In genomic region chr17:78357177-78357586, GRCh38 we compare ENCODE assay signal across 8 cellular contexts. TPM values are rescaled to one million over a fixed set of nuclear protein-coding genes. Genes with fewer than 3 reads are reported as not detected.
A peak's percentile ranks its signal among the peaks of the same experiment; 100 is the strongest.
DNase-seq lines count a peak whose midpoint lies in the region; ATAC-seq and TF ChIP-seq lines count a peak whose summit lies in the region.

No MANE protein-coding gene starts in this region.

- peak overlapping the region; percentile 93 for H3K27ac Mint-ChIP-seq in CD8-positive, alpha-beta T cell
- H3K27ac Mint-ChIP-seq in naive thymus-derived CD4-positive, alpha-beta T cell, result peak overlapping the region; percentile 92 to 99 (median 96)

- CTCF ChIA-PET in CD8-positive, alpha-beta T cell (lab: Charles Lee), result interaction anchor here (0.6 to 6.5 kb wide), 6 partner anchors 9 to 64 kb away, joined by 3 to 52 read pairs (median 7); no protein-coding TSS in a partner anchor
- CTCF ChIA-PET in naive thymus-derived CD4-positive, alpha-beta T cell (lab: Charles Lee), result interaction anchor here (1.3 to 2.0 kb wide), 5 partner anchors 11 to 43 kb away, joined by 4 to 11 read pairs (median 5); no protein-coding TSS in a partner anchor

- POLR2A ChIA-PET in CD8-positive, alpha-beta T cell (lab: Charles Lee), result no interaction called here
- POLR2A ChIA-PET in naive thymus-derived CD4-positive, alpha-beta T cell (lab: Charles Lee), result interaction anchor here (1.4 to 1.5 kb wide), 2 partner anchors 22 to 105 kb away, joined by 4 to 6 read pairs; partner anchors contain the start of gene PGS1

- peak in 1 of 7 experiments; percentile 38 for DNase-seq in CD8-positive, alpha-beta T cell
- no peak for DNase-seq in epithelial cell of proximal tubule (ENCODE audit: low read depth)
- peak in 1 of 9 donors; percentile 47 for DNase-seq in naive thymus-derived CD4-positive, alpha-beta T cell
- DNase-seq in D341Med (ENCODE audit: low spot score), result no peak
- no peak for DNase-seq in NCI-H510A treated with DMSO at 0.1 percent for 48 hours (lab: John Stamatoyannopoulos, UW)
- DNase-seq in effector CD8-positive, alpha-beta T cell (lab: John Stamatoyannopoulos, UW), result no peak

- H3K9me3 ChIP-seq in CD8-positive, alpha-beta T cell (ENCODE audit: low read length), result no peaks in the 10 kb centered on the region
- no peaks in the 10 kb centered on the region for H3K9me3 ChIP-seq in naive thymus-derived CD4-positive, alpha-beta T cell (ENCODE audit: control insufficient read depth in 2 of 3, low read length in 3 of 3)

- peaks cover 59% of the 10 kb centered on the region for H3K4me1 Mint-ChIP-seq in CD8-positive, alpha-beta T cell (ENCODE audit: low read depth)
- peaks cover 29 to 69% (median 50%) of the 10 kb centered on the region in 7 donors for H3K4me1 Mint-ChIP-seq in naive thymus-derived CD4-positive, alpha-beta T cell

- H3K4me3 ChIP-seq in CD8-positive, alpha-beta T cell (ENCODE audit: low read depth, low read length), result peak overlapping the region; percentile 95
- H3K4me3 ChIP-seq in epithelial cell of proximal tubule (ENCODE audit: low read depth, low read length), result peak overlapping the region; percentile 93
- H3K4me3 ChIP-seq in naive thymus-derived CD4-positive, alpha-beta T cell (ENCODE audit: low read length), result peak overlapping the region; percentile 84

- H3K27me3 Mint-ChIP-seq in CD8-positive, alpha-beta T cell (ENCODE audit: low read depth), result no peaks in the 10 kb centered on the region
- no peaks in the 10 kb centered on the region for H3K27me3 Mint-ChIP-seq in naive thymus-derived CD4-positive, alpha-beta T cell

- peaks cover 60% of the 10 kb centered on the region for H3K4me1 ChIP-seq in CD8-positive, alpha-beta T cell (ENCODE audit: insufficient read depth, low read length)
- H3K4me1 ChIP-seq in naive thymus-derived CD4-positive, alpha-beta T cell (ENCODE audit: control insufficient read depth in 2 of 2, insufficient read depth in 2 of 2, low read length in 2 of 2), result peaks cover 55 to 58% of the 10 kb centered on the region in 2 donors

- H3K36me3 ChIP-seq in CD8-positive, alpha-beta T cell (ENCODE audit: insufficient read depth, low read length), result peaks cover 16% of the 10 kb centered on the region
- H3K36me3 ChIP-seq in naive thymus-derived CD4-positive, alpha-beta T cell (ENCODE audit: control insufficient read depth in 2 of 3, insufficient read depth in 3 of 3, low read length in 3 of 3), result peaks cover 0 to 28% (median 20%) of the 10 kb centered on the region in 3 experiments

- peaks cover 21% of the 10 kb centered on the region for H3K36me3 Mint-ChIP-seq in CD8-positive, alpha-beta T cell
- H3K36me3 Mint-ChIP-seq in naive thymus-derived CD4-positive, alpha-beta T cell, result peaks cover 0 to 42% (median 12%) of the 10 kb centered on the region in 5 donors

- no peak for ATAC-seq in CD8-positive, alpha-beta T cell
- peak; percentile 5 for ATAC-seq in SK-N-SH treated with all-trans-retinoic acid at 6 μM for 48 hours
- no peak for ATAC-seq in naive thymus-derived CD4-positive, alpha-beta T cell
- ATAC-seq in HG03565 (IDR thresholded peaks at IDR 0.05; ENCODE audit: unreplicated experiment), result no peak

- H3K9me3 Mint-ChIP-seq in CD8-positive, alpha-beta T cell, result no peaks in the 10 kb centered on the region
- H3K9me3 Mint-ChIP-seq in naive thymus-derived CD4-positive, alpha-beta T cell, result no peaks in the 10 kb centered on the region

- no peak for TF ChIP-seq CTCF in CD8-positive, alpha-beta T cell (IDR thresholded peaks at IDR 0.05)
- TF ChIP-seq CTCF in epithelial cell of proximal tubule (conservative IDR thresholded peaks at IDR 0.05; ENCODE audit: low read depth, low read length), result no peak

- H3K27ac ChIP-seq in CD8-positive, alpha-beta T cell (ENCODE audit: low read depth, low read length), result peak overlapping the region; percentile 21
- peak overlapping the region; percentile 99 for H3K27ac ChIP-seq in naive thymus-derived CD4-positive, alpha-beta T cell (ENCODE audit: low read depth, low read length)

- intact Hi-C loops in CD8-positive, alpha-beta T cell (cut with DNase I, micrococcal nuclease), result loop anchor here in 1 of 2 experiments (2.0 kb wide), 1 partner anchor 228 kb away; the partner anchor contains the start of gene TMC6
- intact Hi-C loops in naive thymus-derived CD4-positive, alpha-beta T cell (cut with micrococcal nuclease), result loop anchor here (5.0 kb wide), 4 partner anchors 225 to 420 kb away; partner anchors contain the start of genes TMC8 (in 2 of the 2) and TNRC6C (in 1 of the 2)

- H3K4me3 Mint-ChIP-seq in CD8-positive, alpha-beta T cell, result peak overlapping the region; percentile 80
- peak overlapping the region; percentile 84 to 92 (median 90) for H3K4me3 Mint-ChIP-seq in naive thymus-derived CD4-positive, alpha-beta T cell

- no peaks in the 10 kb centered on the region for H3K27me3 ChIP-seq in CD8-positive, alpha-beta T cell (ENCODE audit: insufficient read depth, low read length)
- no peaks in the 10 kb centered on the region for H3K27me3 ChIP-seq in naive thymus-derived CD4-positive, alpha-beta T cell (ENCODE audit: control insufficient read depth in 2 of 2, insufficient read depth in 2 of 2, low read length in 2 of 2)

TF ChIP-seq in SK-N-SH treated with all-trans-retinoic acid at 6 μM for 48 hours, 23 proteins besides CTCF, POLR2A, EP300 and RAD21:
- TF ChIP-seq CSDC2 (CRISPR knock-in tag; IDR thresholded peaks at IDR 0.05) (no peak), ARNTL (CRISPR knock-in tag; IDR thresholded peaks at IDR 0.05; ENCODE audit: borderline replicate concordance, low read depth) (no peak), PATZ1 (CRISPR knock-in tag; IDR thresholded peaks at IDR 0.05; ENCODE audit: borderline replicate concordance) (peak; percentile 73; the same call in 1 of the 2 replicates), GLIS3 (CRISPR knock-in tag; IDR thresholded peaks at IDR 0.05) (no peak), OSR1 (CRISPR knock-in tag; IDR thresholded peaks at IDR 0.05) (no peak), TSHZ2 (CRISPR knock-in tag; IDR thresholded peaks at IDR 0.05) (no peak), CSRNP3 (CRISPR knock-in tag; IDR thresholded peaks at IDR 0.05) (no peak)

RNA-seq across cellular contexts. Expression of gene SOCS3, which starts 2.7 kb away (rescaled TPM):
- total RNA-seq in CD8-positive, alpha-beta T cell, result 100 to 1,000 TPM; 279 to 283 TPM
- 42.8 and 69.2 TPM in 2 replicates for total RNA-seq in epithelial cell of proximal tubule
- total RNA-seq in naive thymus-derived CD4-positive, alpha-beta T cell, result 100 to 1,000 TPM in 3 of 5 experiments, 1 to 10 TPM in 2; 8.1 to 281 (median 110) TPM
- 100 to 1,000 TPM in 1 of 2 donors, 10 to 100 TPM in 1; 58.4 to 206 TPM for polyA plus RNA-seq in naive thymus-derived CD4-positive, alpha-beta T cell

RNA-seq across cellular contexts. Expression of gene PGS1, which starts 21.3 kb away (rescaled TPM):
- 10 to 100 TPM; 34.6 to 36.3 TPM for total RNA-seq in CD8-positive, alpha-beta T cell
- 28.7 and 40.6 TPM in 2 replicates for total RNA-seq in epithelial cell of proximal tubule
- 10 to 100 TPM; 66.6 to 84.3 (median 82.0) TPM for total RNA-seq in naive thymus-derived CD4-positive, alpha-beta T cell
- 10 to 100 TPM; 36.1 to 52.3 TPM for polyA plus RNA-seq in naive thymus-derived CD4-positive, alpha-beta T cell
